14 cellular contexts compared by ENCODE assay signal in genomic region chr18:36314098-36314497, GRCh38. TPM values are rescaled to one million over a fixed set of nuclear protein-coding genes. Genes with fewer than 3 reads are reported as not detected.
A peak's percentile ranks its signal among the peaks of the same experiment; 100 is the strongest.
DNase-seq lines count a peak whose midpoint lies in the region; ATAC-seq, FAIRE-seq and TF ChIP-seq lines count a peak whose summit lies in the region.
"Had no signal": no experiment of that assay in that cellular context is flagged by ENCODE, and none has a peak within 500 bp of the region (broad histone marks: within the 10 kb centered on the region; RNA-seq: fewer than 3 reads in every experiment).

No MANE protein-coding gene starts in this region.

- CTCF ChIA-PET in HEK293 (lab: Yijun Ruan, JAX), result no interaction called here

- peak overlapping the region; percentile 5 for H3K9ac ChIP-seq in adipocyte (ENCODE audit: low read length)

- H3K4me3 ChIP-seq in HEK293 (ENCODE audit: low read depth, low read length) (no peak overlapping the region), adipocyte (ENCODE audit: low read length) (peak overlapping the region; percentile 19), gastrocnemius medialis (no peak overlapping the region), MG63 (no peak overlapping the region)
- H3K4me3 ChIP-seq: heart left ventricle had no signal

- TF ChIP-seq POLR2A in gastrocnemius medialis (IDR thresholded peaks at IDR 0.05) (no peak), GM12891 (IDR thresholded peaks at IDR 0.05; ENCODE audit: low read depth, low read length) (no peak)

- DNase-seq in adipocyte (ENCODE audit: low read depth) (peak; percentile 52), fibroblast of peridontal ligament (ENCODE audit: extremely low read depth) (peak; percentile 83), gastrocnemius medialis (peak in 1 of 2 donors; percentile 62), Ammon's horn (ENCODE audit: low spot score) (no peak), SIG-M5 treated with dmso at 0.1 percent for 504 hours (lab: John Stamatoyannopoulos, UW; ENCODE audit: unreplicated experiment) (no peak), MG63 (no peak), GM12891 (ENCODE audit: insufficient read length, low spot score) (no peak)
- DNase-seq: activated effector memory CD4-positive, alpha-beta T cell treated with Interleukin-2 at 50 U/mL for 16 hours; GOT3; heart left ventricle; NCI-H1436 treated with DMSO at 0.1 percent for 48 hours; nucleus accumbens; small intestine had no signal

- no peak for TF ChIP-seq CTCF in HEK293 (tag by site-specific recombination; IDR thresholded peaks at IDR 0.05)
- TF ChIP-seq CTCF in gastrocnemius medialis (IDR thresholded peaks at IDR 0.05 in 4 of 5, conservative IDR thresholded peaks at IDR 0.05 in 1 of 5), result no peak

- intact Hi-C loops in gastrocnemius medialis (cut with DNase I; ENCODE audit: low total_unique reads), result loop anchor here (5.0 to 10.0 kb wide), 2 partner anchors 33 to 61 kb away; no protein-coding TSS in a partner anchor

- H3K4me1 ChIP-seq in HEK293 (ENCODE audit: control insufficient read depth, insufficient read depth, low read length) (no peaks in the 10 kb centered on the region), adipocyte (ENCODE audit: control insufficient read depth, insufficient read depth, low read length) (peaks cover 49% of the 10 kb centered on the region), gastrocnemius medialis (peaks cover 33 to 34% of the 10 kb centered on the region in 2 donors)

- H3K27me3 ChIP-seq in adipocyte (replicated peaks; ENCODE audit: control insufficient read depth, insufficient read depth, low read length) (no peaks in the 10 kb centered on the region), gastrocnemius medialis (no peaks in the 10 kb centered on the region), MG63 (no peaks in the 10 kb centered on the region)
- H3K27me3 ChIP-seq: heart left ventricle had no signal

- in situ Hi-C loops in gastrocnemius medialis (cut with MboI; ENCODE audit: low sequenced_read_pairs in 4 of 4), result no loop called here

- POLR2A ChIA-PET in HEK293 (lab: Yijun Ruan, JAX), result no interaction called here

- H3K27ac ChIP-seq in HEK293 (ENCODE audit: extremely low read depth, low read depth, low read length) (no peak overlapping the region), gastrocnemius medialis (peak overlapping the region in 1 of 4 donors; percentile 22)

- peak; percentile 77 to 79 for ATAC-seq in gastrocnemius medialis

- H3K36me3 ChIP-seq in HEK293 (ENCODE audit: control insufficient read depth in 2 of 2, insufficient read depth in 1 of 2, low read length in 2 of 2), result no peaks in the 10 kb centered on the region
- H3K36me3 ChIP-seq in adipocyte (ENCODE audit: control insufficient read depth, insufficient read depth, low read length, severe bottlenecking), result no peaks in the 10 kb centered on the region
- no peaks in the 10 kb centered on the region for H3K36me3 ChIP-seq in gastrocnemius medialis
- H3K36me3 ChIP-seq in MG63, result no peaks in the 10 kb centered on the region
- H3K36me3 ChIP-seq: heart left ventricle had no signal

- no peaks in the 10 kb centered on the region for H3K9me3 ChIP-seq in HEK293 (ENCODE audit: control insufficient read depth, insufficient read depth, low read depth, low read length)
- peaks cover 5% of the 10 kb centered on the region for H3K9me3 ChIP-seq in adipocyte (ENCODE audit: control insufficient read depth, low read length)
- H3K9me3 ChIP-seq in gastrocnemius medialis, result no peaks in the 10 kb centered on the region
- peaks cover under 1% of the 10 kb centered on the region; the same call in 1 of the 2 replicates for H3K9me3 ChIP-seq in MG63

- FAIRE-seq in GM12891 (lab: Jason Lieb, UNC), result no peak
- FAIRE-seq: small intestine had no signal

TF ChIP-seq in HEK293, 187 proteins besides CTCF, POLR2A, EP300 and RAD21:
- TF ChIP-seq ZBTB49 (tag by site-specific recombination; IDR thresholded peaks at IDR 0.05; ENCODE audit: low read depth) (no peak), YY2 (tag by site-specific recombination; IDR thresholded peaks at IDR 0.05) (peak; percentile 44; the same call in 1 of the 2 replicates)

TF ChIP-seq in GM12891, 5 proteins besides CTCF, POLR2A, EP300 and RAD21:
- no peak for TF ChIP-seq POLR2AphosphoS5 (IDR thresholded peaks at IDR 0.05; ENCODE audit: low read depth, low read length)
- TF ChIP-seq POU2F2 (IDR thresholded peaks at IDR 0.05; ENCODE audit: low read depth, low read length), result no peak
- no peak for TF ChIP-seq SPI1 (IDR thresholded peaks at IDR 0.05; ENCODE audit: low read depth, low read length)

RNA-seq across cellular contexts. Expression of gene FHOD3, which starts 16.6 kb away (rescaled TPM):
- total RNA-seq in gastrocnemius medialis, result 10 to 100 TPM; 10.0 to 32.5 (median 17.0) TPM
- total RNA-seq in MG63 (2014; rRNA removed; shearing (Covaris generic); ENCODE audit: low replicate concordance), result 0.10 TPM in 1 of 2 replicates, not detected in the other
- polyA plus RNA-seq in GM12891 (2012; ENCODE audit: low read depth, missing spikeins), result 6.6 TPM

Comparison
In these comparisons a context has a peak if more than half of its experiments do, and no peak if none do; other contexts are left out.
1. DNase-seq: peak in adipocyte (single experiment) and fibroblast of peridontal ligament (single experiment); none in Ammon's horn (single experiment), SIG-M5 treated with dmso at 0.1 percent for 504 hours (single experiment), MG63 (single experiment) and GM12891 (single experiment).
2. RNA of gene FHOD3, which starts 16.6 kb away (total RNA-seq): 10.0 to 32.5 TPM in gastrocnemius medialis; 0.10 TPM in MG63; every median in the first group is over 10 times any median in the second.